Comparison of ENCODE assay signal across 8 cellular contexts in genomic region chr17:64834060-64834459, GRCh38.
DNase-seq lines count a peak whose midpoint lies in the region; ATAC-seq and TF ChIP-seq lines count a peak whose summit lies in the region.
"Not testable (repeated sequence)": the region's sequence is repeated elsewhere in the genome, so short reads cannot be mapped to it uniquely, and the experiment has no call there.

No MANE protein-coding gene starts in this region.

- not testable (repeated sequence) for H3K27me3 ChIP-seq in PC-9 (ENCODE audit: insufficient read depth, low read depth)

- H3K9me2 ChIP-seq in PC-9 (ENCODE audit: insufficient read depth), result not testable (repeated sequence)

- not testable (repeated sequence) for H3K36me3 ChIP-seq in PC-9 (ENCODE audit: low read depth)

- H3F3A ChIP-seq in PC-9 (ENCODE audit: insufficient read depth, low read depth), result peaks cover 10% of the 10 kb centered on the region; the same call in 1 of the 2 replicates

- H3K9me3 Mint-ChIP-seq in stimulated activated naive B cell treated with anti-CD40 and anti-IgM and Interleukin-4, amounts not matched to agents 10 μg/mL and 1 μg/mL and 100 μg/mL, for 72 hours, result not testable (repeated sequence)

- H3K4me1 Mint-ChIP-seq in stimulated activated naive B cell treated with anti-CD40 and anti-IgM and Interleukin-4, amounts not matched to agents 10 μg/mL and 1 μg/mL and 100 μg/mL, for 72 hours, result peaks cover 29 to 49% of the 10 kb centered on the region in 2 donors

- H3K4me2 ChIP-seq in PC-9, result peak overlapping the region; percentile 31

- H2AFZ ChIP-seq in PC-9, result not testable (repeated sequence)

- H3K79me2 ChIP-seq in PC-9 (ENCODE audit: low read depth), result not testable (repeated sequence)

- H3K27ac ChIP-seq in PC-9, result peak overlapping the region; percentile 71; the same call in 1 of the 2 replicates

- H3K4me3 Mint-ChIP-seq in stimulated activated naive B cell treated with anti-CD40 and anti-IgM and Interleukin-4, amounts not matched to agents 10 μg/mL and 1 μg/mL and 100 μg/mL, for 72 hours, result not testable (repeated sequence)

- H4K20me1 ChIP-seq in PC-9 (ENCODE audit: insufficient read depth), result not testable (repeated sequence)

- ATAC-seq in left ventricle myocardium superior; stimulated activated naive B cell treated with anti-CD40 and anti-IgM and Interleukin-4, amounts not matched to agents 10 μg/mL and 1 μg/mL and 100 μg/mL, for 72 hours (replicated peaks): not testable (repeated sequence)

- not testable (repeated sequence) for TF ChIP-seq CTCF in PC-9 (conservative IDR thresholded peaks at IDR 0.05)

- CTCF ChIA-PET in PC-9 (lab: Charles Lee), result not testable (repeated sequence)

- POLR2A ChIA-PET in PC-9 (lab: Charles Lee; ENCODE audit: unreplicated experiment), result not testable (repeated sequence)

- peaks cover 29% of the 10 kb centered on the region for H3K4me1 ChIP-seq in PC-9 (replicated peaks; ENCODE audit: insufficient read depth)

- peak overlapping the region; percentile 31 for H3K27ac Mint-ChIP-seq in stimulated activated naive B cell treated with anti-CD40 and anti-IgM and Interleukin-4, amounts not matched to agents 10 μg/mL and 1 μg/mL and 100 μg/mL, for 72 hours

- not testable (repeated sequence) for H3K9me3 ChIP-seq in PC-9 (ENCODE audit: insufficient read depth, low read depth)

- intact Hi-C loops in PC-9 (cut with micrococcal nuclease; ENCODE audit: unreplicated experiment); left ventricle myocardium superior (cut with micrococcal nuclease): not testable (repeated sequence)

- not testable (repeated sequence) for H3K27me3 Mint-ChIP-seq in stimulated activated naive B cell treated with anti-CD40 and anti-IgM and Interleukin-4, amounts not matched to agents 10 μg/mL and 1 μg/mL and 100 μg/mL, for 72 hours

- BruUV-seq in PC-9 (replicated peaks; lab: Mats Ljungman, UMichigan), result not testable (repeated sequence)

- peak; percentile 9 for DNase-seq in Ammon's horn (ENCODE audit: low spot score)
- DNase-seq in HK-2 (ENCODE audit: unreplicated experiment), result peak; percentile 34
- DNase-seq in PC-9, result peak; percentile 15 to 86
- peak; percentile 28 for DNase-seq in astrocyte of the hippocampus (ENCODE audit: low read depth, low spot score)
- DNase-seq in fibroblast of gingiva (ENCODE audit: low read depth), result peak; percentile 82
- peak; percentile 37 for DNase-seq in left ventricle myocardium superior
- DNase-seq in myocyte (ENCODE audit: low read depth), result peak; percentile 59
- DNase-seq in stimulated activated naive B cell treated with anti-CD40 and anti-IgM and Interleukin-4, amounts not matched to agents 10 μg/mL and 1 μg/mL and 100 μg/mL, for 72 hours, result not testable (repeated sequence)

- not testable (repeated sequence) for H3K36me3 Mint-ChIP-seq in stimulated activated naive B cell treated with anti-CD40 and anti-IgM and Interleukin-4, amounts not matched to agents 10 μg/mL and 1 μg/mL and 100 μg/mL, for 72 hours

- H3K4me3 ChIP-seq in PC-9, result not testable (repeated sequence)
